In genomic region chr17:27872776-27873175, GRCh38 we compare ENCODE assay signal across 3 cellular contexts.
"Had no signal": no experiment of that assay in that cellular context is flagged by ENCODE, and none has a peak within 500 bp of the region (broad histone marks: within the 10 kb centered on the region; RNA-seq: fewer than 3 reads in every experiment).

No MANE protein-coding gene starts in this region.

- DNase-seq: GDM1, GF-D8 had no signal

- H3K4me3 ChIP-seq: GM12878 had no signal
